Comparison of ENCODE assay signal across 8 cellular contexts in the genomic region with DNA sequence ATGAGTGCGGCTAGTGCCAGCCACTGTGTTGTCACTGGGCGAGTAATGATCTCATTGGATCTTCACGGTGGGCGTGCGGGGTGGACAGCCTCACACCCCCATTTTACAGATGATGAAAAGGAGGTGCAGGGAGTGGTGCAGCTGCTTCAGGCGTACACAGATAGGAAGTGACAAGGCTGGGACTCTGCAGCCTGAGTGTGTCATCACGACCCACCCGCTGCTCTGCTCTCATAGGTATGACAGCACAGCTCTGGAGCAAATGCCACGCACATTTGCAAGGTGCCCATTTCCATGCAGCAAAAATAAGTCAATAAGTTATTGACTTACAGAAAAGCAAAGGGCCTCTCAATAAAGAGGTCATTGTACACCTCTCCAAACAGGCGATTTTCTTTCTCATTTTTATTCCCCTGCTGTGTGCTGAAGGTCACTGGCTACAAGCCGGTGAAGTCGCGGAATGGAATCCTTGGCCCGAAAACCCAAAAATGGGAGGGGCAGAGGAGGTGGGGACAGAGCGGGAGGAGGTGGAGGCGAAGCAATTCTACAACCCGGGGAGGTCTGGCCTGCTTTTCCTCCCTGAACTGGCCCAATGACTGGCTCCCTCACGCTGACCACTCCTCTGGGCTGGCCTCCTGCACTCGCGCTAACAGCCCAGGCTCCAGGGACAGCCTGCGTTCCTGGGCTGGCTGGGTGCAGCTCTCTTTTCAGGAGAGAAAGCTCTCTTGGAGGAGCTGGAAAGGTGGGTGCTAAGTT. TPM values are rescaled to one million over a fixed set of nuclear protein-coding genes. Genes with fewer than 3 reads are reported as not detected.
DNase-seq lines count a peak whose midpoint lies in the region; ATAC-seq and TF ChIP-seq lines count a peak whose summit lies in the region.

A gene with protein sequence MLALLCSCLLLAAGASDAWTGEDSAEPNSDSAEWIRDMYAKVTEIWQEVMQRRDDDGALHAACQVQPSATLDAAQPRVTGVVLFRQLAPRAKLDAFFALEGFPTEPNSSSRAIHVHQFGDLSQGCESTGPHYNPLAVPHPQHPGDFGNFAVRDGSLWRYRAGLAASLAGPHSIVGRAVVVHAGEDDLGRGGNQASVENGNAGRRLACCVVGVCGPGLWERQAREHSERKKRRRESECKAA (plus strand): TSS at position 658 of the 750 bp plus-strand sequence. CDS start 3,949 bp downstream, outside the sequence.

- no peak within 1 kb of the TSS for H3K27ac ChIP-seq in HUES48 (ENCODE audit: low read depth, low read length)
- peak within 1 kb of the TSS; percentile 74 for H3K27ac ChIP-seq in colonic mucosa
- H3K27ac ChIP-seq in layer of hippocampus (ENCODE audit: low read depth, low read length), result peak within 1 kb of the TSS; percentile 52
- H3K27ac ChIP-seq in A673 (ENCODE audit: low read depth, low read length, poor library complexity, severe bottlenecking), result no peak within 1 kb of the TSS
- no peak within 1 kb of the TSS for H3K27ac ChIP-seq in Karpas-422 (ENCODE audit: low read length)

- BruUV-seq in A673 (replicated peaks; lab: Mats Ljungman, UMichigan), result no TSS peak

- no peak within 1 kb of the TSS for H3K4me2 ChIP-seq in Karpas-422 (ENCODE audit: low read depth, low read length, poor library complexity, severe bottlenecking)

- no peak within 1 kb of the TSS for H2AFZ ChIP-seq in Karpas-422 (ENCODE audit: low read length)

- H3K27me3 ChIP-seq in HUES48 (ENCODE audit: control insufficient read depth, insufficient read depth, low read length), result peaks cover 56% of the 10 kb centered on the region
- H3K27me3 ChIP-seq in colonic mucosa, result peaks cover 4% of the 10 kb centered on the region
- no peaks in the 10 kb centered on the region for H3K27me3 ChIP-seq in layer of hippocampus (ENCODE audit: control insufficient read depth, insufficient read depth, low read length)
- peaks cover 35% of the 10 kb centered on the region for H3K27me3 ChIP-seq in A673 (replicated peaks; ENCODE audit: insufficient read depth, low read depth, low read length, poor library complexity)
- no peaks in the 10 kb centered on the region for H3K27me3 ChIP-seq in Karpas-422 (ENCODE audit: low read length)

- intact Hi-C loops in colonic mucosa (cut with DNase I), result loop anchor here (5.0 kb wide), 2 partner anchors 58 to 117 kb away; a partner anchor contains a TSS
- intact Hi-C loops in A673 (cut with micrococcal nuclease; ENCODE audit: unreplicated experiment), result no loop called here

- no peaks in the 10 kb centered on the region for H3K36me3 ChIP-seq in HUES48 (ENCODE audit: control insufficient read depth, insufficient read depth, low read length)
- no peaks in the 10 kb centered on the region for H3K36me3 ChIP-seq in colonic mucosa
- no peaks in the 10 kb centered on the region for H3K36me3 ChIP-seq in A673 (ENCODE audit: insufficient read depth, low read length, poor library complexity, severe bottlenecking)
- no peaks in the 10 kb centered on the region for H3K36me3 ChIP-seq in Karpas-422 (ENCODE audit: insufficient read depth, low read length)

- no peaks in the 10 kb centered on the region for H3K79me2 ChIP-seq in Karpas-422 (ENCODE audit: low read length)

- no peaks in the 10 kb centered on the region for H3K9me2 ChIP-seq in Karpas-422 (replicated peaks; ENCODE audit: insufficient read depth, low read length)

- peaks cover 19% of the 10 kb centered on the region for H3K4me1 ChIP-seq in HUES48 (ENCODE audit: control insufficient read depth, insufficient read depth, low read length)
- peaks cover 3% of the 10 kb centered on the region for H3K4me1 ChIP-seq in colonic mucosa
- H3K4me1 ChIP-seq in A673 (ENCODE audit: insufficient read depth, low read length, poor library complexity, severe bottlenecking), result peaks cover under 1% of the 10 kb centered on the region
- H3K4me1 ChIP-seq in Karpas-422 (ENCODE audit: low read length), result peaks cover 3% of the 10 kb centered on the region; the same call in 1 of the 2 replicates

- POLR2A ChIA-PET in A673 (lab: Charles Lee; ENCODE audit: low non-redundant PET), result no interaction called here

- peak; percentile 88 for DNase-seq in colonic mucosa
- DNase-seq in A673 (ENCODE audit: low spot score), result no peak
- DNase-seq in Karpas-422, result no peak

- TF ChIP-seq CTCF in colonic mucosa (IDR thresholded peaks at IDR 0.05), result no peak
- no peak for TF ChIP-seq CTCF in subcutaneous adipose tissue (IDR thresholded peaks at IDR 0.05; ENCODE audit: low read depth)
- TF ChIP-seq CTCF in A673 (conservative IDR thresholded peaks at IDR 0.05; ENCODE audit: low read depth, low read length), result no peak

- H3K9ac ChIP-seq in HUES48 (ENCODE audit: low read depth, low read length) (no peak within 1 kb of the TSS), colonic mucosa (ENCODE audit: low read depth in 2 of 2, low read length in 2 of 2) (peak within 1 kb of the TSS; percentile 28 to 38), Karpas-422 (ENCODE audit: low read length) (no peak within 1 kb of the TSS)

- no peaks in the 10 kb centered on the region for H3K9me3 ChIP-seq in HUES48 (ENCODE audit: control insufficient read depth, insufficient read depth, low read length)
- no peaks in the 10 kb centered on the region for H3K9me3 ChIP-seq in colonic mucosa
- H3K9me3 ChIP-seq in A673 (ENCODE audit: low read depth, low read length, poor library complexity, severe bottlenecking), result no peaks in the 10 kb centered on the region
- no peaks in the 10 kb centered on the region for H3K9me3 ChIP-seq in Karpas-422 (ENCODE audit: low read length)

- ATAC-seq in GM19351 (IDR thresholded peaks at IDR 0.05; ENCODE audit: unreplicated experiment), result no peak
- ATAC-seq in HG02852 (IDR thresholded peaks at IDR 0.05; ENCODE audit: unreplicated experiment), result no peak

- no peaks in the 10 kb centered on the region for H4K20me1 ChIP-seq in Karpas-422 (ENCODE audit: insufficient read depth, low read depth, low read length)

- H3K4me3 ChIP-seq in HUES48 (ENCODE audit: low read depth, low read length) (peak within 1 kb of the TSS; percentile 37), colonic mucosa (peak within 1 kb of the TSS; percentile 31), A673 (ENCODE audit: low read depth, low read length, poor library complexity, severe bottlenecking) (no peak within 1 kb of the TSS), Karpas-422 (ENCODE audit: low read length) (no peak within 1 kb of the TSS)

- CTCF ChIA-PET in A673 (lab: Charles Lee), result no interaction called here

RNA-seq across cellular contexts. Expression of the gene that starts here (rescaled TPM):
- total RNA-seq in colonic mucosa (10 to 100 TPM; 22.3 to 35.8 TPM), subcutaneous adipose tissue (100 to 1,000 TPM in 3 of 4 donors, 10 to 100 TPM in 1; 86.4 to 211 (median 137) TPM), A673 (2021) (not detected in 2 replicates)
- not detected in 2 replicates for total RNA-seq in Karpas-422 (2014; rRNA removed; shearing (Covaris generic); ENCODE audit: low replicate concordance)

Comparison
In these comparisons a context has a peak if more than half of its experiments do, and no peak if none do; other contexts are left out.
1. RNA of the gene that starts here (total RNA-seq): 86.4 to 211 TPM in subcutaneous adipose tissue and 22.3 to 35.8 TPM in colonic mucosa; not detected in A673 and not detected in Karpas-422; every median in the first group is over 10 times any median in the second.
2. H3K27ac ChIP-seq: peak in colonic mucosa (single experiment) and layer of hippocampus (single experiment); none in HUES48 (single experiment), A673 (single experiment) and Karpas-422 (single experiment).
3. H3K4me3 ChIP-seq: peak in HUES48 (single experiment) and colonic mucosa (single experiment); none in A673 (single experiment) and Karpas-422 (single experiment).
4. H3K9ac ChIP-seq: peak in colonic mucosa (2 of 2); none in HUES48 (single experiment) and Karpas-422 (single experiment).